Comparison of ENCODE assay signal across 1 cellular context in genomic region chr16:11814800-11815199, GRCh38.
TF ChIP-seq lines count a peak whose summit lies in the region.

No MANE protein-coding gene starts in this region.

TF ChIP-seq in HepG2, 621 proteins besides CTCF, POLR2A, EP300 and RAD21:
- peak; percentile 28; the same call in 1 of the 2 replicates for TF ChIP-seq ZNF646 (CRISPR knock-in tag; IDR thresholded peaks at IDR 0.05)
- 0 out of 2 replicates have a peak, but pooled peaks have one; percentile 50 for TF ChIP-seq THAP9 (CRISPR knock-in tag; IDR thresholded peaks at IDR 0.05; ENCODE audit: borderline replicate concordance)
